8 cellular contexts compared by ENCODE assay signal in genomic region chr4:184328022-184328736, GRCh38.
DNase-seq lines count a peak whose midpoint lies in the region; ATAC-seq and TF ChIP-seq lines count a peak whose summit lies in the region.
"Had no signal": no experiment of that assay in that cellular context is flagged by ENCODE, and none has a peak within 500 bp of the region (broad histone marks: within the 10 kb centered on the region; RNA-seq: fewer than 3 reads in every experiment).

No MANE protein-coding gene starts in this region.

- no TSS peak for BruUV-seq in PC-3 (replicated peaks; lab: Mats Ljungman, UMichigan)

- POLR2A ChIA-PET in RWPE1 (lab: Yijun Ruan, JAX; ENCODE audit: low non-redundant PET) (no interaction called here), PC-3 (lab: Charles Lee; ENCODE audit: unreplicated experiment) (no interaction called here)

- TF ChIP-seq CTCF in RWPE1 (conservative IDR thresholded peaks at IDR 0.05; ENCODE audit: low read depth) = no peak
- no peak for TF ChIP-seq CTCF in PC-3 (conservative IDR thresholded peaks at IDR 0.05; ENCODE audit: low read depth, low read length)

- H3K4me3 ChIP-seq in PC-3 (ENCODE audit: low read length) = no peak overlapping the region

- intact Hi-C loops in PC-3 (cut with micrococcal nuclease) = no loop called here

- no peaks in the 10 kb centered on the region for H3K36me3 ChIP-seq in PC-3 (ENCODE audit: low read depth, low read length)

- DNase-seq in RWPE1 (ENCODE audit: low spot score) = peak; percentile 74
- DNase-seq in stimulated activated CD4-positive, alpha-beta T cell treated with anti-CD3 and anti-CD28 coated beads, Interleukin-12 subunit alpha, Interleukin-12 subunit beta, amount 100 ng/mL, for 48 hours (ENCODE audit: low read depth in 2 of 3, low spot score in 1 of 3) = peak in 2 of 3 donors; percentile 19 to 32
- DNase-seq in PC-3 = no peak
- no peak for DNase-seq in KG1 (lab: John Stamatoyannopoulos, UW)
- no peak for DNase-seq in ecto neural progenitor cell (ENCODE audit: low spot score)

- H3K9me3 ChIP-seq in PC-3 (ENCODE audit: low read length) = no peaks in the 10 kb centered on the region

- no peak overlapping the region for H3K9ac ChIP-seq in PC-3 (ENCODE audit: low read length)

- H4K20me1 ChIP-seq in PC-3 (ENCODE audit: low read length) = no peaks in the 10 kb centered on the region

- H3K9me2 ChIP-seq in PC-3 (replicated peaks; ENCODE audit: low read length) = no peaks in the 10 kb centered on the region

- no peaks in the 10 kb centered on the region for H3K27me3 ChIP-seq in PC-3 (ENCODE audit: low read length)

- no peak overlapping the region for H3K4me2 ChIP-seq in PC-3 (ENCODE audit: low read length)

- CTCF ChIA-PET in RWPE1 (lab: Yijun Ruan, JAX) (interaction anchor here (0.5 to 1.0 kb wide), 2 partner anchors 31 to 522 kb away, joined by 3 to 4 read pairs; no protein-coding TSS in a partner anchor), PC-3 (lab: Charles Lee) (no interaction called here)

- H2AFZ ChIP-seq in PC-3 (ENCODE audit: low read length) = no peak overlapping the region

- H3K4me1 ChIP-seq in PC-3 (ENCODE audit: insufficient read depth, low read length) = peaks cover 22% of the 10 kb centered on the region

- H3K27ac ChIP-seq in RWPE1 = no peak overlapping the region
- no peak overlapping the region for H3K27ac ChIP-seq in PC-3 (ENCODE audit: low read length)

- ATAC-seq in GM18909 (IDR thresholded peaks at IDR 0.05; ENCODE audit: poor library complexity, unreplicated experiment) (peak; percentile 79), HG02642 (IDR thresholded peaks at IDR 0.05; ENCODE audit: poor library complexity, unreplicated experiment) (peak; percentile 84), PC-3 (no peak)
- ATAC-seq: Panc1 had no signal

- H3F3A ChIP-seq in PC-3 (ENCODE audit: low read length, unreplicated experiment) = no peaks in the 10 kb centered on the region

- no peaks in the 10 kb centered on the region for H3K79me2 ChIP-seq in PC-3 (ENCODE audit: low read length)

Comparison
In these comparisons a context has a peak if more than half of its experiments do, and no peak if none do; other contexts are left out.
1. DNase-seq: peak in RWPE1 (single experiment) and stimulated activated CD4-positive, alpha-beta T cell treated with anti-CD3 and anti-CD28 coated beads, Interleukin-12 subunit alpha, Interleukin-12 subunit beta, amount 100 ng/mL, for 48 hours (2 of 3); none in PC-3 (single experiment), KG1 (single experiment) and ecto neural progenitor cell (single experiment).